Comparison of ENCODE assay signal across 8 cellular contexts in the genomic region with DNA sequence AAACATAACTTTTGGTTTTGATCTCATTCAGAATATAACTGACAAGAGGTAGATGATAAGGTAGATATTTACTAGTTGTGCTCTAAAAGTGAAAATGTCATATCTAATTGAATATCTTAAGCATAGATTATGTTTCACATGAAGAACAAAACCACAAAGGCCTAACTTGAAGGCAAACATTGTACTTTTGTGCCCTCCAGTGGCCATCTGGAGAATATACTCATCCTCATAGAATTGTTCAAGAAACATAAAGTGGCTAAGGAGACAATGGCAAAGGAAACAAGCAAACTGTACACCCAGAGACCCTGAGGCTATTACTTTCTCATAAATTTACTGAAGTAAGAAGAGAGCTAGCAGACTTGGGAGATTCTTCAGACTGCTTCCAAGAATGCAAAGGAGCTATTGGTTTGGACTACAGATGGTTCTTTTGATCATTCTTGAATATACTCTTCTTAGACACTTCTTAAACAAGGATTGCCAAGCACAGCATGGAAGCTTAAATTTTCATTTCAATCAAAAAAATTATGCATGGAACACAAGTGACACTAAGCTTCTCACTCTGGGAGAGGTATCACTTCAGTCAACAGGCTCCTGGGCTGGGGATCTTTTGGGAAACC.
DNase-seq lines count a peak whose midpoint lies in the region; ATAC-seq, FAIRE-seq and TF ChIP-seq lines count a peak whose summit lies in the region.

No MANE protein-coding gene starts in this region.

- peak; percentile 69 for TF ChIP-seq CTCF in kidney (IDR thresholded peaks at IDR 0.05; ENCODE audit: borderline replicate concordance, extremely low read depth, insufficient read depth)

- H3K4me1 Mint-ChIP-seq in stimulated activated effector memory CD8-positive, alpha-beta T cell treated with anti-CD3 and anti-CD28 coated beads, Interleukin-12 subunit alpha, Interleukin-12 subunit beta, amount 100 ng/mL, for 72 hours, result no peaks in the 10 kb centered on the region

- ATAC-seq in GM21576 (IDR thresholded peaks at IDR 0.05; ENCODE audit: unreplicated experiment), result peak; percentile 69
- ATAC-seq in stimulated activated effector memory CD8-positive, alpha-beta T cell treated with anti-CD3 and anti-CD28 coated beads, Interleukin-12 subunit alpha, Interleukin-12 subunit beta, amount 100 ng/mL, for 72 hours, result peak; percentile 54

- DNase-seq in activated gamma-delta T cell treated with Interleukin-2 at 50 U/mL for 16 hours (peak; percentile 16), activated gamma-delta T cell (lab: John Stamatoyannopoulos, UW) (no peak), HT-29 (ENCODE audit: low spot score) (peak; percentile 85), RPMI8226 (peak; percentile 56), brain pericyte (ENCODE audit: low read depth, low spot score) (peak; percentile 39), kidney (no peak)
- peak in 1 of 2 donors; percentile 51 for DNase-seq in stimulated activated effector memory CD8-positive, alpha-beta T cell treated with anti-CD3 and anti-CD28 coated beads, Interleukin-12 subunit alpha, Interleukin-12 subunit beta, amount 100 ng/mL, for 72 hours (ENCODE audit: low spot score in 2 of 2)

- no peak overlapping the region for H3K4me3 Mint-ChIP-seq in stimulated activated effector memory CD8-positive, alpha-beta T cell treated with anti-CD3 and anti-CD28 coated beads, Interleukin-12 subunit alpha, Interleukin-12 subunit beta, amount 100 ng/mL, for 72 hours

- peaks cover 0 to 4% of the 10 kb centered on the region in 2 donors for H3K4me1 ChIP-seq in kidney (ENCODE audit: control insufficient read depth in 1 of 2, insufficient read depth in 1 of 2, low read depth in 1 of 2, low read length in 2 of 2)

- H3K36me3 ChIP-seq in kidney (ENCODE audit: control insufficient read depth in 1 of 2, insufficient read depth in 2 of 2, low read length in 2 of 2), result no peaks in the 10 kb centered on the region

- peak; percentile 97 for FAIRE-seq in kidney (lab: Jason Lieb, UNC)

- H3K36me3 Mint-ChIP-seq in stimulated activated effector memory CD8-positive, alpha-beta T cell treated with anti-CD3 and anti-CD28 coated beads, Interleukin-12 subunit alpha, Interleukin-12 subunit beta, amount 100 ng/mL, for 72 hours, result no peaks in the 10 kb centered on the region

- no peaks in the 10 kb centered on the region for H3K9me3 ChIP-seq in kidney (ENCODE audit: control insufficient read depth in 1 of 2, low read length in 2 of 2)

- no peak overlapping the region for H3K27ac ChIP-seq in kidney (ENCODE audit: low read depth in 2 of 2, low read length in 2 of 2)

- no peak overlapping the region for H3K9ac ChIP-seq in kidney (ENCODE audit: low read length in 2 of 2)

- intact Hi-C loops in kidney (cut with DNase I), result no loop called here

- no peak overlapping the region for H3K27ac Mint-ChIP-seq in stimulated activated effector memory CD8-positive, alpha-beta T cell treated with anti-CD3 and anti-CD28 coated beads, Interleukin-12 subunit alpha, Interleukin-12 subunit beta, amount 100 ng/mL, for 72 hours

- no peaks in the 10 kb centered on the region for H3K9me3 Mint-ChIP-seq in stimulated activated effector memory CD8-positive, alpha-beta T cell treated with anti-CD3 and anti-CD28 coated beads, Interleukin-12 subunit alpha, Interleukin-12 subunit beta, amount 100 ng/mL, for 72 hours

- no peak overlapping the region for H3K4me3 ChIP-seq in kidney (ENCODE audit: low read length in 2 of 2)

Comparison
In these comparisons a context has a peak if more than half of its experiments do, and no peak if none do; other contexts are left out.
1. DNase-seq: peak in activated gamma-delta T cell treated with Interleukin-2 at 50 U/mL for 16 hours (single experiment), HT-29 (single experiment), RPMI8226 (single experiment) and brain pericyte (single experiment); none in activated gamma-delta T cell (single experiment) and kidney (single experiment).